ENCODE assay signal across 29 cellular contexts in the genomic region with DNA sequence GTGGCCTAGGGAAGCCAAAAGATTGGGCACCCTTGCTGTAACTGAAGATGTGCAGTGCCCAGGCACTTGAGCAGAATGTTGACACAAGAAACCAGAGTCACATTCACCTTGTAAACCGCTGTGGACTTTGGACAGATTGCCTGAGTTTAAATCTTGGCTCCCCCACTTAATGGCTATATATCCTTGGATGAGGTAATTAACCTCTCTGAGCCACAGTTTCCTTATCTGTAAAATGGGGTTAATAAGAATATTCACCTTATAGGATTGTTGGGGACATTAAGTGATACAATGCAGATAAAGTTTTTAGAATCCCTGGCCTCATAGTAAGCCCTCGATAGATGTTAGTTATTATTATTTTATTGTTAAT.
"Had no signal": no experiment of that assay in that cellular context is flagged by ENCODE, and none has a peak within 500 bp of the region (broad histone marks: within the 10 kb centered on the region; RNA-seq: fewer than 3 reads in every experiment).

No MANE protein-coding gene starts in this region.

- H3K4me3 ChIP-seq: gastrocnemius medialis, lung, skin epidermis, upper lobe of left lung had no signal

- H3K27me3 ChIP-seq: brain microvascular endothelial cell, upper lobe of left lung had no signal

- H3K4me1 ChIP-seq: gastrocnemius medialis had no signal

- DNase-seq: activated CD4-positive, alpha-beta memory T cell treated with anti-CD3 and anti-CD28 coated beads for 36 hours; activated CD4-positive, alpha-beta T cell treated with anti-CD3 and anti-CD28 coated beads, Interleukin-2, amount 10 ng/mL, durations not matched to agents 24 days and 14 days; activated CD8-positive, alpha-beta memory T cell treated with anti-CD3 and anti-CD28 coated beads, Interleukin-2, amount 50 U/mL, for 4 hours; activated gamma-delta T cell treated with Interleukin-2 at 50 U/mL for 16 hours; activated naive CD4-positive, alpha-beta T cell treated with anti-CD3 and anti-CD28 coated beads, Interleukin-2, amount 50 U/mL, for 16 hours; activated T-cell treated with anti-CD3 and anti-CD28 coated beads, Interleukin-2, amount 50 U/mL, for 24 hours; amniotic stem cell; brain microvascular endothelial cell; cortex of kidney; effector memory CD8-positive, alpha-beta T cell; erythroblast; gastrocnemius medialis; glutamatergic neuron; left cardiac atrium; mesendoderm; stimulated activated CD4-positive, alpha-beta T cell treated with anti-CD3 and anti-CD28 coated beads, Interleukin-4, amount 100 ng/mL, for 24 hours; substantia nigra; T-helper 17 cell; T1000; upper lobe of left lung; WERI-Rb-1 had no signal

- H3K36me3 ChIP-seq: brain microvascular endothelial cell, gastrocnemius medialis, upper lobe of left lung, WERI-Rb-1 had no signal

- FAIRE-seq: astrocyte, keratinocyte had no signal

- H3K9me3 ChIP-seq: gastrocnemius medialis, upper lobe of left lung had no signal

- ATAC-seq: activated CD4-positive, CD25-positive, alpha-beta regulatory T cell treated with anti-CD3 and anti-CD28 coated beads, Interleukin-2, amount 50 U/mL, for 24 hours; effector memory CD8-positive, alpha-beta T cell; gastrocnemius medialis; left cardiac atrium; natural killer cell treated with Interleukin-12 subunit alpha and Interleukin-12 subunit beta and Interleukin-15 and Interleukin-18, amount 100 ng/mL, for 72 hours; sciatic nerve; stimulated activated effector memory CD8-positive, alpha-beta T cell treated with anti-CD3 and anti-CD28 coated beads, Interleukin-12 subunit alpha, Interleukin-12 subunit beta, amount 100 ng/mL, for 72 hours; T-helper 17 cell had no signal

- H3K27ac ChIP-seq: brain microvascular endothelial cell, gastrocnemius medialis, skin epidermis, upper lobe of left lung, WERI-Rb-1 had no signal
